Comparison of ENCODE assay signal across 13 cellular contexts in the genomic region with DNA sequence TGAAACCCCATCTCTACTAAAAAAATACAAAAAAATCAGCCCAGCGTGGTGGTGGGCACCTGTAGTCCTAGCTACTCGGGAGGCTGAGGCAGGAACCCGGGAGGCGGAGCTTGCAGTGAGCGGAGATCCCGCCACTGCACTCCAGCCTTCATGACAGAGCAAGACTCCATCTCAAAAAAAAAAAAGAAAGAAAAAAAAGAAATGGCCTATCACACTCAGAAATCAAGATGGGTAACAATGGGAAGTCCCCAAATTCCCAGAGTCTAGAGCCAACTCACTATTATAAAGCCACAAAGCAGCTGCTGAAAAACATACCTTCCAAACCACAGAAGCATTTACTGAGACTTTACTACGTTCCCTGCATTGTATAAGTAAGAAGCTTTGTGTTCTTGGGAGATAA. TPM values are rescaled to one million over a fixed set of nuclear protein-coding genes. Genes with fewer than 3 reads are reported as not detected.
DNase-seq lines count a peak whose midpoint lies in the region; ATAC-seq, FAIRE-seq and TF ChIP-seq lines count a peak whose summit lies in the region.
"Had no signal": no experiment of that assay in that cellular context is flagged by ENCODE, and none has a peak within 500 bp of the region (broad histone marks: within the 10 kb centered on the region; RNA-seq: fewer than 3 reads in every experiment).

No MANE protein-coding gene starts in this region.

- 0 out of 3 replicates have a peak, but pooled peaks have one; percentile 30 for ATAC-seq in SK-N-SH treated with all-trans-retinoic acid at 6 μM for 48 hours
- ATAC-seq in GM12878: peak; percentile 39
- no peak for ATAC-seq in HG03045 (IDR thresholded peaks at IDR 0.05; ENCODE audit: unreplicated experiment)
- ATAC-seq: esophagus mucosa had no signal

- TF ChIP-seq RAD21 in SK-N-SH (IDR thresholded peaks at IDR 0.05; ENCODE audit: low read length) (no peak), GM12878 (IDR thresholded peaks at IDR 0.05; ENCODE audit: insufficient read depth, low read depth, low read length) (no peak)

- H3K4me3 ChIP-seq in SK-N-SH (ENCODE audit: low read depth in 2 of 2, low read length in 1 of 2): no peak overlapping the region
- peak overlapping the region; percentile 33; the same call in 1 of the 2 replicates for H3K4me3 ChIP-seq in GM12878
- H3K4me3 ChIP-seq: PC-9, thoracic aorta had no signal

- WGBS in SK-N-SH (ENCODE audit: low lambda C conversion rate): 94% methylated on average over 7 of the region's 7 CpGs
- WGBS in GM12878 (ENCODE audit: insufficient coverage, insufficient replicate concordance, low lambda C conversion rate, missing lambda C conversion rate): 48% methylated on average over 5 of the region's 7 CpGs

- peak overlapping the region in 1 of 2 experiments; percentile 22; a peak in 1 of 4 replicates for H3K27ac ChIP-seq in SK-N-SH (ENCODE audit: low read depth in 2 of 2, low read length in 1 of 2)
- H3K27ac ChIP-seq in GM12878 (ENCODE audit: control insufficient read depth, insufficient read depth): peak overlapping the region; percentile 94
- H3K27ac ChIP-seq: 22Rv1, PC-9, thoracic aorta had no signal

- intact Hi-C loops in GM12878 (cut with micrococcal nuclease; ENCODE audit: unreplicated experiment): loop anchor here (10.0 kb wide), 2 partner anchors 385 to 665 kb away; no protein-coding TSS in a partner anchor

- no peaks in the 10 kb centered on the region for H3K36me3 ChIP-seq in SK-N-SH (replicated peaks in 1 of 2; ENCODE audit: control insufficient read depth in 1 of 2, insufficient read depth in 2 of 2, low read length in 1 of 2)
- H3K36me3 ChIP-seq in GM12878 (ENCODE audit: control insufficient read depth in 2 of 2, insufficient read depth in 2 of 2, low read length in 1 of 2): no peaks in the 10 kb centered on the region
- H3K36me3 ChIP-seq: thoracic aorta had no signal

- H3K4me1 ChIP-seq in SK-N-SH (ENCODE audit: control insufficient read depth in 1 of 2, insufficient read depth in 2 of 2, low read depth in 1 of 2, low read length in 1 of 2) (peaks cover 0 to 14% of the 10 kb centered on the region in 2 experiments; a peak in 3 of 4 replicates), GM12878 (ENCODE audit: control insufficient read depth, insufficient read depth, low read length) (peaks cover 28% of the 10 kb centered on the region)

- CTCF ChIA-PET in SK-N-SH (lab: Yijun Ruan, JAX) (interaction anchor here (1.0 kb wide), 1 partner anchor 14 kb away, joined by 3 read pairs; no protein-coding TSS in a partner anchor), GM12878 (lab: Yijun Ruan, JAX) (interaction anchor here (0.6 to 0.8 kb wide), 2 partner anchors 99 to 141 kb away, joined by 3 read pairs; no protein-coding TSS in a partner anchor)

- no peak for TF ChIP-seq POLR2A in GM12878 (IDR thresholded peaks at IDR 0.05; ENCODE audit: low read depth, low read length)

- RAD21 ChIA-PET in GM12878 (lab: Charles Lee; ENCODE audit: unreplicated experiment): interaction anchor here (0.5 to 0.9 kb wide), 2 partner anchors 8 to 133 kb away, joined by 3 to 4 read pairs; partner anchors contain the start of gene BTBD1

- SMC1A ChIA-PET in GM12878 (lab: Charles Lee; ENCODE audit: uncharacterized antibody, unreplicated experiment): interaction anchor here (0.9 to 1.1 kb wide), 5 partner anchors 25 to 205 kb away, joined by 3 to 4 read pairs (median 3); no protein-coding TSS in a partner anchor

- POLR2A ChIA-PET in SK-N-SH (lab: Yijun Ruan, JAX) (no interaction called here), GM12878 (lab: Charles Lee) (interaction anchor here (0.8 kb wide), 1 partner anchor 22 kb away, joined by 4 read pairs; no protein-coding TSS in a partner anchor)

- BruUV-seq in GM12878 (replicated peaks; lab: Mats Ljungman, UMichigan): no TSS peak

- H3K9me2 ChIP-seq in SK-N-SH: no peaks in the 10 kb centered on the region

- H3K4me2 ChIP-seq in SK-N-SH (no peak overlapping the region), GM12878 (ENCODE audit: control insufficient read depth, insufficient read depth) (peak overlapping the region; percentile 81)
- H3K4me2 ChIP-seq: PC-9 had no signal

- no peak for FAIRE-seq in GM12878 (lab: Jason Lieb, UNC)

- H3K9me3 ChIP-seq in SK-N-SH: no peaks in the 10 kb centered on the region
- no peaks in the 10 kb centered on the region for H3K9me3 ChIP-seq in GM12878 (replicated peaks; ENCODE audit: control insufficient read depth, insufficient read depth, low read length)
- H3K9me3 ChIP-seq: thoracic aorta had no signal

- TF ChIP-seq CTCF in SK-N-SH (IDR thresholded peaks at IDR 0.05): no peak
- no peak for TF ChIP-seq CTCF in GM12878 (IDR thresholded peaks at IDR 0.05 in 2 of 3, conservative IDR thresholded peaks at IDR 0.05 in 1 of 3; ENCODE audit: control insufficient read depth in 2 of 3, extremely low read depth in 1 of 3, insufficient read depth in 1 of 3, low read depth in 3 of 3, low read length in 3 of 3)

- no peak overlapping the region for H3K9ac ChIP-seq in SK-N-SH
- H3K9ac ChIP-seq in GM12878 (ENCODE audit: control insufficient read depth, insufficient read depth, low read length): no peak overlapping the region

- H4K20me1 ChIP-seq in SK-N-SH (ENCODE audit: insufficient read depth): peaks cover 40% of the 10 kb centered on the region
- no peaks in the 10 kb centered on the region for H4K20me1 ChIP-seq in GM12878 (ENCODE audit: control insufficient read depth, insufficient read depth)

- peaks cover 15% of the 10 kb centered on the region for H3F3A ChIP-seq in SK-N-SH (replicated peaks; ENCODE audit: insufficient read depth)

- DNase-seq in SK-N-SH: no peak
- peak; percentile 74 for DNase-seq in M059J (ENCODE audit: low read depth)
- DNase-seq in GM12878 (ENCODE audit: low read depth, low spot score): peak; percentile 55
- DNase-seq in renal cortical epithelial cell (ENCODE audit: low read depth): peak; percentile 44
- DNase-seq in stimulated activated CD4-positive, alpha-beta T cell treated with anti-CD3 and anti-CD28 coated beads, Interleukin-4, amount 100 ng/mL, for 4 hours: no peak
- no peak for DNase-seq in dedifferentiated amniotic fluid mesenchymal stem cell (ENCODE audit: extremely low spot score)
- DNase-seq: caudate nucleus, PC-9 had no signal

- in situ Hi-C loops in GM12878 (cut with MboI): loop anchor here (25.0 kb wide), 1 partner anchor 1913 kb away; no protein-coding TSS in a partner anchor

- TF ChIP-seq EP300 in SK-N-SH (IDR thresholded peaks at IDR 0.05; ENCODE audit: borderline replicate concordance in 1 of 2, low read depth in 1 of 2, low read length in 1 of 2) (no peak), GM12878 (IDR thresholded peaks at IDR 0.05; ENCODE audit: borderline replicate concordance in 1 of 2, control insufficient read depth in 1 of 2, low read depth in 2 of 2, low read length in 2 of 2) (no peak)

- no peaks in the 10 kb centered on the region for H3K27me3 ChIP-seq in SK-N-SH (ENCODE audit: insufficient read depth)
- H3K27me3 ChIP-seq in GM12878 (replicated peaks in 1 of 2; ENCODE audit: control insufficient read depth in 2 of 2, insufficient read depth in 2 of 2, low read length in 1 of 2): no peaks in the 10 kb centered on the region

- no peak overlapping the region for H2AFZ ChIP-seq in SK-N-SH (ENCODE audit: low read depth)
- H2AFZ ChIP-seq in GM12878 (ENCODE audit: control insufficient read depth, low read depth, low read length): no peak overlapping the region
- H2AFZ ChIP-seq: PC-9 had no signal

- H3K79me2 ChIP-seq in SK-N-SH (ENCODE audit: insufficient read depth) (peaks cover 97% of the 10 kb centered on the region), GM12878 (ENCODE audit: control insufficient read depth, insufficient read depth, low read length) (peaks cover 94% of the 10 kb centered on the region)

TF ChIP-seq in SK-N-SH, 30 proteins besides CTCF, POLR2A, EP300 and RAD21 (continues in another document):
- TF ChIP-seq NRF1 (IDR thresholded peaks at IDR 0.05; ENCODE audit: low read depth, low read length) (no peak), MEF2A (IDR thresholded peaks at IDR 0.05; ENCODE audit: borderline replicate concordance, low read depth) (no peak), SMC3 (IDR thresholded peaks at IDR 0.05; ENCODE audit: low read depth, low read length) (no peak), NFIC (IDR thresholded peaks at IDR 0.05; ENCODE audit: borderline replicate concordance) (no peak), TCF12 (IDR thresholded peaks at IDR 0.05) (no peak), RFX5 (IDR thresholded peaks at IDR 0.05; ENCODE audit: low read length) (no peak), JUND (IDR thresholded peaks at IDR 0.05) (no peak)

TF ChIP-seq in GM12878, 131 proteins besides CTCF, POLR2A, EP300 and RAD21 (continues in another document):
- TF ChIP-seq NFYA (IDR thresholded peaks at IDR 0.05; ENCODE audit: borderline replicate concordance, low read depth, low read length): no peak
- peak; percentile 15 for TF ChIP-seq RELA (IDR thresholded peaks at IDR 0.05; ENCODE audit: borderline replicate concordance, partially characterized antibody)
- 0 out of 2 replicates have a peak, but pooled peaks have one; percentile 12 for TF ChIP-seq JUNB (IDR thresholded peaks at IDR 0.05)
- no peak for TF ChIP-seq MEF2A (IDR thresholded peaks at IDR 0.05; ENCODE audit: insufficient read depth, low read depth, low read length)
- TF ChIP-seq BACH1 (IDR thresholded peaks at IDR 0.05; ENCODE audit: borderline replicate concordance): no peak
- TF ChIP-seq SIX5 (IDR thresholded peaks at IDR 0.05; ENCODE audit: low read depth, low read length, severe bottlenecking): no peak

RNA-seq across cellular contexts. Expression of gene HDGFL3, which starts 7.5 kb away (rescaled TPM):
- polyA plus RNA-seq in SK-N-SH (2012; rRNA removed) (8.0 and 9.2 TPM in 2 replicates), GM12878 (2011; rRNA removed) (31.6 and 54.1 TPM in 2 replicates), GM12878 (2014; fragmentation: Illumina TruSeq; extraction: Trizol) (40.5 and 45.1 TPM in 2 replicates), GM12878 (2014; fragmentation: Nextera tagmentation; extraction: Ambion mirVana) (1 to 10 TPM; 5.6 to 6.6 TPM), GM12878 (2014; rRNA removed) (9.7 and 18.1 TPM in 2 replicates), GM12878 (2016; fragmentation: Nextera tagmentation; extraction: Ambion mirVana) (10 to 100 TPM; 12.7 to 13.4 TPM)
- 13.6 and 29.0 TPM in 2 replicates for polyA plus RNA-seq in SK-N-SH (2012; cell fraction: cytosol; rRNA removed)
- polyA plus RNA-seq in SK-N-SH (2012; cell fraction: nucleus; rRNA removed): 2.6 and 4.8 TPM in 2 replicates
- 33.1 and 37.8 TPM in 2 replicates for total RNA-seq in M059J (2014; rRNA removed; shearing (Covaris generic))
- 8.3 and 10.8 TPM in 2 replicates for total RNA-seq in GM12878 (2013; cell fraction: nucleolus; rRNA removed)
- total RNA-seq in GM12878 (2014; rRNA removed) (10.6 and 13.8 TPM in 2 replicates), GM12878 (2014; rRNA removed; fragmentation: Illumina TruSeq; extraction: Trizol) (40.6 and 42.2 TPM in 2 replicates), GM12878 (2021) (29.8 and 34.3 TPM in 2 replicates), renal cortical epithelial cell (46.4 and 61.2 TPM in 2 replicates)
- 6.8 TPM for polyA plus RNA-seq in GM12878 (2011; ENCODE audit: low read depth)
- polyA plus RNA-seq in GM12878 (2011; cell fraction: cytosol; rRNA removed): 5.1 and 5.4 TPM in 2 replicates
- 5.7 and 8.7 TPM in 2 replicates for polyA plus RNA-seq in GM12878 (2011; cell fraction: nucleus; rRNA removed)
- 17.0 and 25.4 TPM in 2 replicates for polyA plus RNA-seq in GM12878 (2012)
- 4.6 and 5.6 TPM in 2 replicates for polyA minus RNA-seq in GM12878 (2011; rRNA and poly(A)+ RNA removed)
- polyA minus RNA-seq in GM12878 (2011; cell fraction: cytosol; rRNA and poly(A)+ RNA removed): 10.6 and 11.1 TPM in 2 replicates
- polyA minus RNA-seq in GM12878 (2011; cell fraction: nucleus; rRNA and poly(A)+ RNA removed): 3.3 and 7.4 TPM in 2 replicates

Comparison
In these comparisons a context has a peak if more than half of its experiments do, and no peak if none do; other contexts are left out.
1. DNase-seq: peak in M059J (single experiment), GM12878 (single experiment) and renal cortical epithelial cell (single experiment); none in SK-N-SH (single experiment), stimulated activated CD4-positive, alpha-beta T cell treated with anti-CD3 and anti-CD28 coated beads, Interleukin-4, amount 100 ng/mL, for 4 hours (0 of 2) and dedifferentiated amniotic fluid mesenchymal stem cell (single experiment).